10 cellular contexts compared by ENCODE assay signal in genomic region chr1:226029093-226029496, GRCh38.
A peak's percentile ranks its signal among the peaks of the same experiment; 100 is the strongest.
DNase-seq lines count a peak whose midpoint lies in the region; ATAC-seq, FAIRE-seq and TF ChIP-seq lines count a peak whose summit lies in the region.
"Had no signal": no experiment of that assay in that cellular context is flagged by ENCODE, and none has a peak within 500 bp of the region (broad histone marks: within the 10 kb centered on the region; RNA-seq: fewer than 3 reads in every experiment).

No MANE protein-coding gene starts in this region.

- peak overlapping the region; percentile 36 for H3K4me3 Mint-ChIP-seq in stimulated activated memory B cell treated with anti-CD40 and anti-IgM and Interleukin-4, amounts not matched to agents 10 μg/mL and 1 μg/mL and 100 μg/mL, for 72 hours
- H3K4me3 Mint-ChIP-seq in nephron progenitor cell = no peak overlapping the region
- H3K4me3 Mint-ChIP-seq: T-helper 1 cell treated with Interleukin-12 subunit alpha and Interleukin-12 subunit beta and Interleukin-4 antibody, amounts not matched to agents 30 μg/mL and 1 μg/mL, for 36 hours had no signal

- TF ChIP-seq CTCF in OCI-LY1 (IDR thresholded peaks at IDR 0.05; ENCODE audit: low read length) (no peak), nephron progenitor cell (IDR thresholded peaks at IDR 0.05) (no peak), D721Med (IDR thresholded peaks at IDR 0.05; ENCODE audit: insufficient read depth, missing control alignments) (no peak)

- H3K9me3 ChIP-seq in OCI-LY1 (ENCODE audit: low read length) = no peaks in the 10 kb centered on the region

- FAIRE-seq in D721Med (lab: Jason Lieb, UNC) = no peak

- H3K27me3 Mint-ChIP-seq in stimulated activated memory B cell treated with anti-CD40 and anti-IgM and Interleukin-4, amounts not matched to agents 10 μg/mL and 1 μg/mL and 100 μg/mL, for 72 hours = no peaks in the 10 kb centered on the region
- peaks cover 8% of the 10 kb centered on the region for H3K27me3 Mint-ChIP-seq in nephron progenitor cell (ENCODE audit: low read depth, poor library complexity)

- H3K36me3 Mint-ChIP-seq in stimulated activated memory B cell treated with anti-CD40 and anti-IgM and Interleukin-4, amounts not matched to agents 10 μg/mL and 1 μg/mL and 100 μg/mL, for 72 hours = no peaks in the 10 kb centered on the region
- H3K36me3 Mint-ChIP-seq in nephron progenitor cell (ENCODE audit: low read depth) = no peaks in the 10 kb centered on the region

- no peak overlapping the region for H3K4me3 ChIP-seq in OCI-LY1 (ENCODE audit: low read depth, low read length, poor library complexity, severe bottlenecking)
- H3K4me3 ChIP-seq: lung had no signal

- no peaks in the 10 kb centered on the region for H3F3A ChIP-seq in OCI-LY1 (ENCODE audit: insufficient read depth, low read length)

- H2AFZ ChIP-seq in OCI-LY1 (ENCODE audit: low read length) = peak overlapping the region; percentile 4; the same call in 1 of the 2 replicates

- H3K9me3 Mint-ChIP-seq in stimulated activated memory B cell treated with anti-CD40 and anti-IgM and Interleukin-4, amounts not matched to agents 10 μg/mL and 1 μg/mL and 100 μg/mL, for 72 hours = no peaks in the 10 kb centered on the region
- no peaks in the 10 kb centered on the region for H3K9me3 Mint-ChIP-seq in nephron progenitor cell
- H3K9me3 Mint-ChIP-seq: T-helper 1 cell treated with Interleukin-12 subunit alpha and Interleukin-12 subunit beta and Interleukin-4 antibody, amounts not matched to agents 30 μg/mL and 1 μg/mL, for 36 hours had no signal

- no peaks in the 10 kb centered on the region for H4K20me1 ChIP-seq in OCI-LY1 (ENCODE audit: insufficient read depth, low read length)

- peaks cover 24% of the 10 kb centered on the region for H3K4me1 ChIP-seq in OCI-LY1 (ENCODE audit: insufficient read depth, low read length, severe bottlenecking)

- ATAC-seq in GM19328 (IDR thresholded peaks at IDR 0.05; ENCODE audit: unreplicated experiment) (peak; percentile 79), HG03025 (IDR thresholded peaks at IDR 0.05; ENCODE audit: low FRiP score, unreplicated experiment) (peak; percentile 78)
- peak; percentile 94 for ATAC-seq in stimulated activated memory B cell treated with anti-CD40 and anti-IgM and Interleukin-4, amounts not matched to agents 10 μg/mL and 1 μg/mL and 100 μg/mL, for 72 hours

- no peaks in the 10 kb centered on the region for H3K36me3 ChIP-seq in OCI-LY1 (ENCODE audit: insufficient read depth, low read length)

- peak overlapping the region; percentile 61 for H3K27ac ChIP-seq in OCI-LY1 (ENCODE audit: low read depth, low read length, poor library complexity, severe bottlenecking)

- peaks cover 40% of the 10 kb centered on the region for H3K4me1 Mint-ChIP-seq in stimulated activated memory B cell treated with anti-CD40 and anti-IgM and Interleukin-4, amounts not matched to agents 10 μg/mL and 1 μg/mL and 100 μg/mL, for 72 hours
- H3K4me1 Mint-ChIP-seq in nephron progenitor cell = peaks cover 23% of the 10 kb centered on the region

- H3K27ac Mint-ChIP-seq in stimulated activated memory B cell treated with anti-CD40 and anti-IgM and Interleukin-4, amounts not matched to agents 10 μg/mL and 1 μg/mL and 100 μg/mL, for 72 hours = peak overlapping the region; percentile 95
- no peak overlapping the region for H3K27ac Mint-ChIP-seq in nephron progenitor cell
- H3K27ac Mint-ChIP-seq: T-helper 1 cell treated with Interleukin-12 subunit alpha and Interleukin-12 subunit beta and Interleukin-4 antibody, amounts not matched to agents 30 μg/mL and 1 μg/mL, for 36 hours had no signal

- peak overlapping the region; percentile 23 for H3K4me2 ChIP-seq in OCI-LY1 (ENCODE audit: low read length)

- no peaks in the 10 kb centered on the region for H3K9me2 ChIP-seq in OCI-LY1 (ENCODE audit: low read depth, low read length)

- no peak overlapping the region for H3K9ac ChIP-seq in OCI-LY1 (ENCODE audit: low read length)

- H3K79me2 ChIP-seq in OCI-LY1 (ENCODE audit: insufficient read depth, low read length) = no peaks in the 10 kb centered on the region

- DNase-seq in epidermal melanocyte (ENCODE audit: insufficient read length, low spot score) (no peak), nephron progenitor cell (no peak), D721Med (ENCODE audit: insufficient read length, low spot score) (no peak)
- DNase-seq in activated CD4-positive, alpha-beta T cell treated with anti-CD3 and anti-CD28 coated beads for 1 hour = no peak

- H3K27me3 ChIP-seq in OCI-LY1 (ENCODE audit: insufficient read depth, low read length) = no peaks in the 10 kb centered on the region
